ENCODE assay signal across 28 cellular contexts in genomic region chr1:156756355-156756754, GRCh38.
"Had no signal": no experiment of that assay in that cellular context is flagged by ENCODE, and none has a peak within 500 bp of the region (broad histone marks: within the 10 kb centered on the region; RNA-seq: fewer than 3 reads in every experiment).

No MANE protein-coding gene starts in this region.

- H3K27me3 Mint-ChIP-seq: stimulated activated memory B cell treated with anti-CD40 and anti-IgM and Interleukin-4, amounts not matched to agents 10 μg/mL and 1 μg/mL and 100 μg/mL, for 72 hours; stimulated activated naive B cell treated with anti-CD40 and anti-IgM and Interleukin-4, amounts not matched to agents 10 μg/mL and 1 μg/mL and 100 μg/mL, for 72 hours; stimulated activated naive CD8-positive, alpha-beta T cell treated with anti-CD3 and anti-CD28 coated beads, Interleukin-15, amount 100 ng/mL, for 72 hours; stimulated activated naive CD8-positive, alpha-beta T cell treated with anti-CD3 and anti-CD28 coated beads, Interleukin-15, Interleukin-2, amounts not matched to agents 100 ng/mL and 50 ng/mL, for 24 hours; type B pancreatic cell had no signal

- H3K27ac Mint-ChIP-seq: stimulated activated effector memory CD8-positive, alpha-beta T cell treated with anti-CD3 and anti-CD28 coated beads, Interleukin-12 subunit alpha, Interleukin-12 subunit beta, amount 100 ng/mL, for 72 hours; stimulated activated naive CD8-positive, alpha-beta T cell treated with anti-CD3 and anti-CD28 coated beads, Interleukin-15, amount 100 ng/mL, for 72 hours; stimulated activated naive CD8-positive, alpha-beta T cell treated with anti-CD3 and anti-CD28 coated beads, Interleukin-15, Interleukin-2, amounts not matched to agents 100 ng/mL and 50 ng/mL, for 24 hours; type B pancreatic cell had no signal

- H3K27me3 ChIP-seq: stomach, suprapubic skin, testis, thyroid gland, tibial artery, tibial nerve, transverse colon, upper lobe of left lung, upper lobe of right lung, uterus, vagina had no signal

- H3K9me3 Mint-ChIP-seq: stimulated activated effector memory CD8-positive, alpha-beta T cell treated with anti-CD3 and anti-CD28 coated beads, Interleukin-12 subunit alpha, Interleukin-12 subunit beta, amount 100 ng/mL, for 72 hours; stimulated activated memory B cell treated with anti-CD40 and anti-IgM and Interleukin-4, amounts not matched to agents 10 μg/mL and 1 μg/mL and 100 μg/mL, for 72 hours; stimulated activated naive B cell treated with anti-CD40 and anti-IgM and Interleukin-4, amounts not matched to agents 10 μg/mL and 1 μg/mL and 100 μg/mL, for 72 hours; stimulated activated naive CD8-positive, alpha-beta T cell treated with anti-CD3 and anti-CD28 coated beads, Interleukin-15, amount 100 ng/mL, for 72 hours; stimulated activated naive CD8-positive, alpha-beta T cell treated with anti-CD3 and anti-CD28 coated beads, Interleukin-15, Interleukin-2, amounts not matched to agents 100 ng/mL and 50 ng/mL, for 24 hours; type B pancreatic cell had no signal

- H3K36me3 ChIP-seq: stomach, suprapubic skin, thoracic aorta, thyroid gland, tibial artery, tibial nerve, transverse colon, upper lobe of left lung, upper lobe of right lung, uterus, vagina had no signal

- H3K27ac ChIP-seq: stomach, suprapubic skin, testis, thoracic aorta, thyroid gland, tibial artery, tibial nerve, transverse colon, upper lobe of left lung, upper lobe of right lung, uterus, vagina had no signal

- H3K4me3 Mint-ChIP-seq: stimulated activated effector memory CD8-positive, alpha-beta T cell treated with anti-CD3 and anti-CD28 coated beads, Interleukin-12 subunit alpha, Interleukin-12 subunit beta, amount 100 ng/mL, for 72 hours; stimulated activated memory B cell treated with anti-CD40 and anti-IgM and Interleukin-4, amounts not matched to agents 10 μg/mL and 1 μg/mL and 100 μg/mL, for 72 hours; stimulated activated naive B cell treated with anti-CD40 and anti-IgM and Interleukin-4, amounts not matched to agents 10 μg/mL and 1 μg/mL and 100 μg/mL, for 72 hours; stimulated activated naive CD8-positive, alpha-beta T cell treated with anti-CD3 and anti-CD28 coated beads, Interleukin-15, amount 100 ng/mL, for 72 hours; stimulated activated naive CD8-positive, alpha-beta T cell treated with anti-CD3 and anti-CD28 coated beads, Interleukin-15, Interleukin-2, amounts not matched to agents 100 ng/mL and 50 ng/mL, for 24 hours; type B pancreatic cell had no signal

- H3K4me1 ChIP-seq: uterus had no signal

- ATAC-seq: stimulated activated effector memory CD8-positive, alpha-beta T cell treated with anti-CD3 and anti-CD28 coated beads, Interleukin-12 subunit alpha, Interleukin-12 subunit beta, amount 100 ng/mL, for 72 hours; stimulated activated memory B cell treated with anti-CD40 and anti-IgM and Interleukin-4, amounts not matched to agents 10 μg/mL and 1 μg/mL and 100 μg/mL, for 72 hours; stimulated activated naive B cell treated with anti-CD40 and anti-IgM and Interleukin-4, amounts not matched to agents 10 μg/mL and 1 μg/mL and 100 μg/mL, for 72 hours; stimulated activated naive CD8-positive, alpha-beta T cell treated with anti-CD3 and anti-CD28 coated beads, Interleukin-15, amount 100 ng/mL, for 72 hours; stimulated activated naive CD8-positive, alpha-beta T cell treated with anti-CD3 and anti-CD28 coated beads, Interleukin-15, Interleukin-2, amounts not matched to agents 100 U/mL and 50 U/mL, for 24 hours; upper lobe of right lung had no signal

- H3K36me3 Mint-ChIP-seq: type B pancreatic cell had no signal

- H3K9me3 ChIP-seq: stomach, suprapubic skin, testis, thoracic aorta, thyroid gland, tibial artery, tibial nerve, transverse colon, upper lobe of left lung, upper lobe of right lung, uterus, vagina had no signal

- FAIRE-seq: urothelium cell line had no signal

- H3K4me3 ChIP-seq: stomach, suprapubic skin, testis, thoracic aorta, thyroid gland, tibial artery, tibial nerve, transverse colon, upper lobe of left lung, upper lobe of right lung, uterus, vagina had no signal

- DNase-seq: stimulated activated CD4-positive, alpha-beta T cell treated with anti-CD3 and anti-CD28 coated beads, Interleukin-2, amount 100 ng/mL, for 24 hours; stimulated activated CD4-positive, alpha-beta T cell treated with anti-CD3 and anti-CD28 coated beads, Interleukin-4, amount 100 ng/mL, for 1 hour; stimulated activated CD4-positive, alpha-beta T cell treated with anti-CD3 and anti-CD28 coated beads, Interleukin-4, amount 100 ng/mL, for 24 hours; stimulated activated CD4-positive, alpha-beta T cell treated with anti-CD3 and anti-CD28 coated beads, Interleukin-4, amount 100 ng/mL, for 4 hours; stimulated activated CD8-positive, alpha-beta memory T cell treated with anti-CD3 and anti-CD28 coated beads, Interleukin-4, amount 100 ng/mL, for 48 hours; stimulated activated naive B cell treated with anti-CD40 and anti-IgM and Interleukin-4, amounts not matched to agents 10 μg/mL and 1 μg/mL and 100 μg/mL, for 72 hours; stimulated activated naive CD4-positive, alpha-beta T cell; stimulated activated naive CD4-positive, alpha-beta T cell treated with Interleukin-2 at 50 U/mL for 16 hours; stimulated activated naive CD8-positive, alpha-beta T cell treated with anti-CD3 and anti-CD28 coated beads, Interleukin-15, amount 100 ng/mL, for 72 hours; stimulated activated naive CD8-positive, alpha-beta T cell treated with anti-CD3 and anti-CD28 coated beads, Interleukin-15, Interleukin-2, amounts not matched to agents 100 U/mL and 50 U/mL, for 24 hours; stomach; substantia nigra; testis; thyroid gland; transverse colon; upper lobe of left lung; upper lobe of right lung; uterus had no signal
